1 cellular context compared by ENCODE assay signal in genomic region chr7:214410-215212, GRCh38.
TF ChIP-seq lines count a peak whose summit lies in the region.

No MANE protein-coding gene starts in this region.

TF ChIP-seq in HCT116, 20 proteins besides CTCF, POLR2A, EP300 and RAD21 (continued from another document):
- TF ChIP-seq EZH2 (IDR thresholded peaks at IDR 0.05) (no peak), JUND (IDR thresholded peaks at IDR 0.05) (no peak), MAX (IDR thresholded peaks at IDR 0.05) (no peak), YY1 (IDR thresholded peaks at IDR 0.05; ENCODE audit: extremely low read depth, insufficient replicate concordance, low read depth, low read length) (no peak), SP1 (IDR thresholded peaks at IDR 0.05; ENCODE audit: low read depth) (no peak), ZFX (IDR thresholded peaks at IDR 0.05) (no peak), ATF3 (IDR thresholded peaks at IDR 0.05) (no peak), EZH2phosphoT487 (IDR thresholded peaks at IDR 0.05; ENCODE audit: borderline replicate concordance) (no peak), POLR2AphosphoS5 (IDR thresholded peaks at IDR 0.05; ENCODE audit: low read depth, low read length) (no peak), FOSL1 (IDR thresholded peaks at IDR 0.05; ENCODE audit: low read depth) (no peak), ZBTB33 (IDR thresholded peaks at IDR 0.05; ENCODE audit: extremely low read depth, insufficient replicate concordance, low read length) (no peak), ZNF274 (IDR thresholded peaks at IDR 0.05; ENCODE audit: low read depth, low read length) (no peak), CEBPB (IDR thresholded peaks at IDR 0.05; ENCODE audit: low read depth) (no peak), CBX3 (IDR thresholded peaks at IDR 0.05; ENCODE audit: low read depth) (no peak)
